9 cellular contexts compared by ENCODE assay signal in genomic region chr18:76981388-76981968, GRCh38.
DNase-seq lines count a peak whose midpoint lies in the region; ATAC-seq and TF ChIP-seq lines count a peak whose summit lies in the region.
"Had no signal": no experiment of that assay in that cellular context is flagged by ENCODE, and none has a peak within 500 bp of the region (broad histone marks: within the 10 kb centered on the region; RNA-seq: fewer than 3 reads in every experiment).

No MANE protein-coding gene starts in this region.

- H3K4me3 ChIP-seq in liver (ENCODE audit: low read depth in 1 of 3, low read length in 3 of 3) (no peak overlapping the region), MG63 (no peak overlapping the region)

- DNase-seq in SKM-1 (lab: John Stamatoyannopoulos, UW; ENCODE audit: unreplicated experiment) (no peak), MG63 (no peak)
- no peak for DNase-seq in activated naive CD4-positive, alpha-beta T cell (lab: John Stamatoyannopoulos, UW)
- DNase-seq: KBM-7 had no signal

- H3K36me3 ChIP-seq in liver (ENCODE audit: control insufficient read depth in 4 of 4, insufficient read depth in 3 of 4, low read depth in 1 of 4, low read length in 3 of 4), result no peaks in the 10 kb centered on the region
- H3K36me3 ChIP-seq in MG63, result no peaks in the 10 kb centered on the region

- ATAC-seq in GM18505 (IDR thresholded peaks at IDR 0.05; ENCODE audit: unreplicated experiment) (peak; percentile 48), GM21526 (IDR thresholded peaks at IDR 0.05; ENCODE audit: low FRiP score, unreplicated experiment) (peak; percentile 43), HG03439 (IDR thresholded peaks at IDR 0.05; ENCODE audit: unreplicated experiment) (peak; percentile 47), HG02970 (IDR thresholded peaks at IDR 0.05; ENCODE audit: low FRiP score, unreplicated experiment) (no peak)

- H3K27me3 ChIP-seq in liver (ENCODE audit: control insufficient read depth in 4 of 4, insufficient read depth in 4 of 4, low read length in 3 of 4) (no peaks in the 10 kb centered on the region), MG63 (no peaks in the 10 kb centered on the region)

- H3K9me3 ChIP-seq in liver (ENCODE audit: control insufficient read depth in 4 of 4, low read length in 3 of 4) (no peaks in the 10 kb centered on the region), MG63 (no peaks in the 10 kb centered on the region)

- no peak overlapping the region for H3K9ac ChIP-seq in liver (ENCODE audit: low read depth in 1 of 2, low read length in 2 of 2)

- peaks cover 3 to 27% (median 22%) of the 10 kb centered on the region in 4 donors for H3K4me1 ChIP-seq in liver (ENCODE audit: control insufficient read depth in 4 of 4, insufficient read depth in 4 of 4, low read length in 3 of 4)

- no peak for TF ChIP-seq POLR2A in GM18505 (IDR thresholded peaks at IDR 0.05; ENCODE audit: borderline replicate concordance, extremely low read depth, insufficient read depth, insufficient read length)

- no peak overlapping the region for H3K27ac ChIP-seq in liver (ENCODE audit: low read depth in 1 of 2, low read length in 2 of 2)

- peak in 1 of 2 donors; percentile 52 for TF ChIP-seq RAD21 in liver (IDR thresholded peaks at IDR 0.05)

- 59% methylated on average over 13 of the region's 13 CpGs for WGBS in liver

- TF ChIP-seq CTCF in liver (IDR thresholded peaks at IDR 0.05; ENCODE audit: low read depth, low read length, missing input control), result no peak

TF ChIP-seq in liver, 16 proteins besides CTCF, POLR2A, EP300 and RAD21:
- peak; percentile 26 for TF ChIP-seq FOXA1 (IDR thresholded peaks at IDR 0.05)
- no peak for TF ChIP-seq FOXA2 (IDR thresholded peaks at IDR 0.05)
- TF ChIP-seq JUND (IDR thresholded peaks at IDR 0.05), result peak; percentile 40 to 78
- no peak for TF ChIP-seq TAF1 (conservative IDR thresholded peaks at IDR 0.05)
- peak; percentile 60 for TF ChIP-seq REST (IDR thresholded peaks at IDR 0.05)
- peak; percentile 95 to 96 for TF ChIP-seq HNF4A (conservative IDR thresholded peaks at IDR 0.05)
- no peak for TF ChIP-seq ZBTB33 (IDR thresholded peaks at IDR 0.05)
- peak; percentile 75 for TF ChIP-seq SP1 (IDR thresholded peaks at IDR 0.05)
- peak in 1 of 2 donors; percentile 10 for TF ChIP-seq GABPA (IDR thresholded peaks at IDR 0.05 in 1 of 2, conservative IDR thresholded peaks at IDR 0.05 in 1 of 2)
- peak; percentile 69 for TF ChIP-seq YY1 (IDR thresholded peaks at IDR 0.05)
- TF ChIP-seq RXRA (IDR thresholded peaks at IDR 0.05), result peak; percentile 79 to 86
- TF ChIP-seq MAX (IDR thresholded peaks at IDR 0.05), result peak; percentile 90
- TF ChIP-seq NR2F2 (IDR thresholded peaks at IDR 0.05), result no peak
- peak; percentile 89 for TF ChIP-seq HNF4G (IDR thresholded peaks at IDR 0.05)
- no peak for TF ChIP-seq EGR1 (IDR thresholded peaks at IDR 0.05; ENCODE audit: low read depth in 2 of 2)
- TF ChIP-seq ATF3 (IDR thresholded peaks at IDR 0.05), result peak; percentile 25
